ENCODE assay signal across 12 cellular contexts in genomic region chr18:37450434-37451133, GRCh38.
DNase-seq lines count a peak whose midpoint lies in the region; ATAC-seq and TF ChIP-seq lines count a peak whose summit lies in the region.
"Had no signal": no experiment of that assay in that cellular context is flagged by ENCODE, and none has a peak within 500 bp of the region (broad histone marks: within the 10 kb centered on the region; RNA-seq: fewer than 3 reads in every experiment).

No MANE protein-coding gene starts in this region.

- H3K4me3 Mint-ChIP-seq in activated CD4-positive, alpha-beta memory T cell treated with anti-CD3 and anti-CD28 coated beads, Interleukin-2, amount 10 ng/mL, durations not matched to agents 7 days and 5 days: no peak overlapping the region

- H3K36me3 ChIP-seq in HUES6 (ENCODE audit: control insufficient read depth, insufficient read depth, low read length) (no peaks in the 10 kb centered on the region), NT2/D1 (ENCODE audit: insufficient read depth, insufficient read length, low read length) (no peaks in the 10 kb centered on the region)
- H3K36me3 ChIP-seq: BLaER1 treated with 17β-estradiol and CSF1 and Interleukin-3, amounts not matched to agents 10 nM and 100 nM had no signal

- peak; percentile 12 for DNase-seq in AG08395 (ENCODE audit: low spot score)
- peak; percentile 57 for DNase-seq in NT2/D1 (ENCODE audit: low read depth, low spot score)
- peak; percentile 71 for DNase-seq in iPS-NIHi7 (ENCODE audit: extremely low spot score)
- DNase-seq in GM13977 (ENCODE audit: low spot score): no peak
- DNase-seq in DMS153 treated with DMSO at 0.1 percent for 48 hours (lab: John Stamatoyannopoulos, UW; ENCODE audit: unreplicated experiment): no peak
- DNase-seq in activated CD4-positive, alpha-beta memory T cell treated with anti-CD3 and anti-CD28 coated beads, Interleukin-2, amount 10 ng/mL, durations not matched to agents 7 days and 5 days: no peak
- DNase-seq: activated CD4-positive, alpha-beta T cell treated with anti-CD3 and anti-CD28 coated beads, Interleukin-2, amount 50 U/mL, for 48 hours; MM.1S; stimulated activated CD8-positive, alpha-beta memory T cell treated with anti-CD3 and anti-CD28 coated beads, Interleukin-4, amount 100 ng/mL, for 48 hours had no signal

- H3K27ac Mint-ChIP-seq in activated CD4-positive, alpha-beta memory T cell treated with anti-CD3 and anti-CD28 coated beads, Interleukin-2, amount 10 ng/mL, durations not matched to agents 7 days and 5 days: no peak overlapping the region

- H3K27me3 ChIP-seq in HUES6 (ENCODE audit: control insufficient read depth, insufficient read depth, low read length) (0 out of 2 replicates have a peak, but pooled peaks cover 3% of the 10 kb centered on the region), NT2/D1 (ENCODE audit: insufficient read depth, insufficient read length) (peaks cover 8% of the 10 kb centered on the region)
- H3K27me3 ChIP-seq: BLaER1 treated with 17β-estradiol and CSF1 and Interleukin-3, amounts not matched to agents 10 nM and 100 nM had no signal

- no peak for TF ChIP-seq CTCF in GM13977 (IDR thresholded peaks at IDR 0.05; ENCODE audit: extremely low read depth, insufficient read depth, missing control alignments)

- H3K9me3 Mint-ChIP-seq in activated CD4-positive, alpha-beta memory T cell treated with anti-CD3 and anti-CD28 coated beads, Interleukin-2, amount 10 ng/mL, durations not matched to agents 7 days and 5 days: no peaks in the 10 kb centered on the region

- 0 out of 2 replicates have a peak overlapping the region, but pooled peaks have one; percentile 16 for H3K4me3 ChIP-seq in HUES6 (ENCODE audit: low read depth, low read length)
- no peak overlapping the region for H3K4me3 ChIP-seq in NT2/D1 (ENCODE audit: insufficient read length, low read depth)
- H3K4me3 ChIP-seq: BLaER1 treated with 17β-estradiol and CSF1 and Interleukin-3, amounts not matched to agents 10 nM and 100 nM had no signal

- no peak overlapping the region for H3K9ac ChIP-seq in HUES6 (ENCODE audit: low read length)
- no peak overlapping the region for H3K9ac ChIP-seq in NT2/D1 (ENCODE audit: insufficient read length, low read depth)
- H3K9ac ChIP-seq: BLaER1 treated with 17β-estradiol and CSF1 and Interleukin-3, amounts not matched to agents 10 nM and 100 nM had no signal

- H3K9me3 ChIP-seq in HUES6 (ENCODE audit: control insufficient read depth, insufficient read depth, low read depth, low read length): no peaks in the 10 kb centered on the region
- no peaks in the 10 kb centered on the region for H3K9me3 ChIP-seq in NT2/D1 (ENCODE audit: insufficient read depth, low read length)
- H3K9me3 ChIP-seq: BLaER1 treated with 17β-estradiol and CSF1 and Interleukin-3, amounts not matched to agents 10 nM and 100 nM had no signal

- CTCF ChIA-PET in activated CD4-positive, alpha-beta memory T cell treated with anti-CD3 and anti-CD28 coated beads, Interleukin-2, amount 10 ng/mL, durations not matched to agents 7 days and 5 days (lab: Charles Lee): no interaction called here

- POLR2A ChIA-PET in activated CD4-positive, alpha-beta memory T cell treated with anti-CD3 and anti-CD28 coated beads, Interleukin-2, amount 10 ng/mL, durations not matched to agents 7 days and 5 days (lab: Charles Lee): no interaction called here

- peaks cover 22% of the 10 kb centered on the region for H3K4me1 ChIP-seq in HUES6 (ENCODE audit: control insufficient read depth, insufficient read depth, low read length)
- H3K4me1 ChIP-seq in NT2/D1 (ENCODE audit: insufficient read depth, insufficient read length): peaks cover 14% of the 10 kb centered on the region

- ATAC-seq in HG03175 (IDR thresholded peaks at IDR 0.05; ENCODE audit: unreplicated experiment): no peak

- H3K27ac ChIP-seq in HUES6 (ENCODE audit: low read depth, low read length): no peak overlapping the region
- H3K27ac ChIP-seq: BLaER1 treated with 17β-estradiol and CSF1 and Interleukin-3, amounts not matched to agents 10 nM and 100 nM had no signal

- in situ Hi-C loops in GM13977 (cut with MboI; ENCODE audit: low pct_unique_long_range_greater_than_20kb, low sequenced_read_pairs, unreplicated experiment): no loop called here

- H3K4me1 Mint-ChIP-seq in activated CD4-positive, alpha-beta memory T cell treated with anti-CD3 and anti-CD28 coated beads, Interleukin-2, amount 10 ng/mL, durations not matched to agents 7 days and 5 days: no peaks in the 10 kb centered on the region

- H3K27me3 Mint-ChIP-seq in activated CD4-positive, alpha-beta memory T cell treated with anti-CD3 and anti-CD28 coated beads, Interleukin-2, amount 10 ng/mL, durations not matched to agents 7 days and 5 days: no peaks in the 10 kb centered on the region

- H3K36me3 Mint-ChIP-seq in activated CD4-positive, alpha-beta memory T cell treated with anti-CD3 and anti-CD28 coated beads, Interleukin-2, amount 10 ng/mL, durations not matched to agents 7 days and 5 days (ENCODE audit: low read depth): no peaks in the 10 kb centered on the region

Comparison
In these comparisons a context has a peak if more than half of its experiments do, and no peak if none do; other contexts are left out.
1. DNase-seq: peak in AG08395 (single experiment), NT2/D1 (single experiment) and iPS-NIHi7 (single experiment); none in GM13977 (single experiment), DMS153 treated with DMSO at 0.1 percent for 48 hours (single experiment) and activated CD4-positive, alpha-beta memory T cell treated with anti-CD3 and anti-CD28 coated beads, Interleukin-2, amount 10 ng/mL, durations not matched to agents 7 days and 5 days (single experiment).